10 cellular contexts compared by ENCODE assay signal in genomic region chr16:1992475-1993292, GRCh38. TPM values are rescaled to one million over a fixed set of nuclear protein-coding genes. Genes with fewer than 3 reads are reported as not detected.
DNase-seq lines count a peak whose midpoint lies in the region; ATAC-seq and TF ChIP-seq lines count a peak whose summit lies in the region.
"Had no signal": no experiment of that assay in that cellular context is flagged by ENCODE, and none has a peak within 500 bp of the region (broad histone marks: within the 10 kb centered on the region; RNA-seq: fewer than 3 reads in every experiment).

No MANE protein-coding gene starts in this region.

- H3K4me1 Mint-ChIP-seq in MCF 10A (ENCODE audit: insufficient read depth, unreplicated experiment), result peaks cover 18% of the 10 kb centered on the region
- H3K4me1 Mint-ChIP-seq in central memory CD8-positive, alpha-beta T cell, result peaks cover 14% of the 10 kb centered on the region

- DNase-seq in breast epithelium (ENCODE audit: low spot score in 2 of 2) (no peak), MCF 10A (ENCODE audit: unreplicated experiment) (no peak), mesenchymal stem cell (no peak), tibial artery (no peak), NCI-H2081 (lab: John Stamatoyannopoulos, UW) (no peak), GM13976 (ENCODE audit: low spot score) (no peak)
- no peak for DNase-seq in central memory CD8-positive, alpha-beta T cell (ENCODE audit: low spot score in 2 of 2)
- DNase-seq in stimulated activated CD4-positive, alpha-beta T cell treated with anti-CD3 and anti-CD28 coated beads, Interleukin-4, amount 100 ng/mL, for 1 hour, result no peak

- H3K36me3 ChIP-seq in breast epithelium, result no peaks in the 10 kb centered on the region
- H3K36me3 ChIP-seq in mesenchymal stem cell (ENCODE audit: control insufficient read depth in 1 of 2, insufficient read depth in 2 of 2, low read depth in 1 of 2, low read length in 2 of 2), result peaks cover 22 to 25% of the 10 kb centered on the region in 2 experiments
- H3K36me3 ChIP-seq in tibial artery, result peaks cover under 1 to 12% (median 7%) of the 10 kb centered on the region in 3 donors

- intact Hi-C loops in breast epithelium (cut with DNase I; ENCODE audit: low total_unique reads) (no loop called here), MCF 10A (cut with micrococcal nuclease) (no loop called here), tibial artery (cut with DNase I; ENCODE audit: low total_unique reads) (no loop called here)

- H3K4me3 Mint-ChIP-seq in MCF 10A (ENCODE audit: unreplicated experiment), result no peak overlapping the region
- H3K4me3 Mint-ChIP-seq in central memory CD8-positive, alpha-beta T cell, result no peak overlapping the region

- H3K27me3 ChIP-seq in breast epithelium (peaks cover 5 to 25% of the 10 kb centered on the region in 2 donors), mesenchymal stem cell (ENCODE audit: control insufficient read depth in 1 of 2, insufficient read depth in 1 of 2, low read length in 2 of 2) (peaks cover 27 to 34% of the 10 kb centered on the region in 2 experiments), tibial artery (peaks cover 3 to 48% of the 10 kb centered on the region in 2 donors)

- H3K27ac ChIP-seq in breast epithelium, result peak overlapping the region; percentile 15 to 31
- no peak overlapping the region for H3K27ac ChIP-seq in mesenchymal stem cell (ENCODE audit: low read length, poor library complexity, severe bottlenecking)
- no peak overlapping the region for H3K27ac ChIP-seq in tibial artery

- TF ChIP-seq CTCF in breast epithelium (IDR thresholded peaks at IDR 0.05) (no peak), MCF 10A (IDR thresholded peaks at IDR 0.05; ENCODE audit: unreplicated experiment) (no peak), tibial artery (IDR thresholded peaks at IDR 0.05) (no peak), GM13976 (IDR thresholded peaks at IDR 0.05; ENCODE audit: borderline replicate concordance, control extremely low read depth, extremely low read depth, insufficient read depth, missing control alignments) (no peak)

- H2BK15ac ChIP-seq in mesenchymal stem cell (ENCODE audit: low read depth, poor library complexity, severe bottlenecking), result peak overlapping the region; percentile 73

- H3K36me3 Mint-ChIP-seq in MCF 10A (ENCODE audit: insufficient read depth, unreplicated experiment), result peaks cover 38% of the 10 kb centered on the region
- H3K36me3 Mint-ChIP-seq in central memory CD8-positive, alpha-beta T cell (ENCODE audit: insufficient read depth), result peaks cover 11% of the 10 kb centered on the region

- H4K91ac ChIP-seq in mesenchymal stem cell (ENCODE audit: low read length), result peak overlapping the region; percentile 85

- no peak for TF ChIP-seq POLR2A in breast epithelium (IDR thresholded peaks at IDR 0.05)

- H3K9me3 Mint-ChIP-seq in MCF 10A (ENCODE audit: unreplicated experiment), result no peaks in the 10 kb centered on the region
- H3K9me3 Mint-ChIP-seq in central memory CD8-positive, alpha-beta T cell, result no peaks in the 10 kb centered on the region
- H3K9me3 Mint-ChIP-seq: naive thymus-derived CD8-positive, alpha-beta T cell; stimulated activated naive CD8-positive, alpha-beta T cell treated with anti-CD3 and anti-CD28 coated beads, Interleukin-15, Interleukin-2, amounts not matched to agents 100 ng/mL and 50 ng/mL, for 24 hours had no signal

- in situ Hi-C loops in GM13976 (cut with MboI; ENCODE audit: low sequenced_read_pairs, unreplicated experiment), result no loop called here

- peak overlapping the region; percentile 47 for H4K8ac ChIP-seq in mesenchymal stem cell (ENCODE audit: low read length)

- peak overlapping the region; percentile 8 for H2AFZ ChIP-seq in mesenchymal stem cell (ENCODE audit: low read depth, low read length)

- peak overlapping the region in 1 of 2 experiments; percentile 3 for H3K23ac ChIP-seq in mesenchymal stem cell (ENCODE audit: low read length in 2 of 2)

- no peak for ATAC-seq in central memory CD8-positive, alpha-beta T cell (replicated peaks; ENCODE audit: extremely low read depth, poor library complexity, severe bottlenecking)

- H3K9ac ChIP-seq in mesenchymal stem cell (ENCODE audit: low read length), result no peak overlapping the region

- H3K4ac ChIP-seq in mesenchymal stem cell (ENCODE audit: low read depth in 1 of 2, low read length in 2 of 2), result peak overlapping the region in 1 of 2 experiments; percentile 29

- BruUV-seq in MCF 10A (replicated peaks; lab: Mats Ljungman, UMichigan), result no TSS peak

- H2BK120ac ChIP-seq in mesenchymal stem cell (ENCODE audit: low read depth, low read length), result no peak overlapping the region

- no peaks in the 10 kb centered on the region for H3K27me3 Mint-ChIP-seq in MCF 10A (ENCODE audit: insufficient read depth, unreplicated experiment)
- peaks cover 14% of the 10 kb centered on the region for H3K27me3 Mint-ChIP-seq in central memory CD8-positive, alpha-beta T cell

- POLR2A ChIA-PET in MCF 10A (lab: Yijun Ruan, JAX), result interaction anchor here (1.1 to 1.2 kb wide), 2 partner anchors 8 to 21 kb away, joined by 7 to 9 read pairs; partner anchors contain the start of genes GFER and TBL3

- WGBS in mesenchymal stem cell, result 37% methylated on average over 71 of the region's 77 CpGs

- H2BK12ac ChIP-seq in mesenchymal stem cell (ENCODE audit: low read length in 2 of 2), result peak overlapping the region in 1 of 2 experiments; percentile 23

- no peak overlapping the region for H2AK5ac ChIP-seq in mesenchymal stem cell (ENCODE audit: low read length, severe bottlenecking)

- H3K4me1 ChIP-seq in breast epithelium (peaks cover 0 to 15% of the 10 kb centered on the region in 2 donors), mesenchymal stem cell (ENCODE audit: control insufficient read depth, insufficient read depth, low read depth, low read length) (peaks cover 41% of the 10 kb centered on the region), tibial artery (peaks cover 0 to 35% (median 30%) of the 10 kb centered on the region in 4 donors)

- H3K27ac Mint-ChIP-seq in MCF 10A (ENCODE audit: low read depth, unreplicated experiment), result no peak overlapping the region
- H3K27ac Mint-ChIP-seq in central memory CD8-positive, alpha-beta T cell (ENCODE audit: low read depth), result peak overlapping the region; percentile 73
- H3K27ac Mint-ChIP-seq: stimulated activated naive CD8-positive, alpha-beta T cell treated with anti-CD3 and anti-CD28 coated beads, Interleukin-15, Interleukin-2, amounts not matched to agents 100 ng/mL and 50 ng/mL, for 24 hours had no signal

- no peak overlapping the region for H3K14ac ChIP-seq in mesenchymal stem cell (ENCODE audit: low read length in 2 of 2)

- no peaks in the 10 kb centered on the region for H3K9me3 ChIP-seq in breast epithelium
- no peaks in the 10 kb centered on the region for H3K9me3 ChIP-seq in mesenchymal stem cell (ENCODE audit: control insufficient read depth, low read length)
- no peaks in the 10 kb centered on the region for H3K9me3 ChIP-seq in tibial artery

- no peak overlapping the region for H2BK5ac ChIP-seq in mesenchymal stem cell (ENCODE audit: low read depth, low read length, poor library complexity, severe bottlenecking)

- H3K18ac ChIP-seq in mesenchymal stem cell (ENCODE audit: low read depth in 1 of 2, low read length in 2 of 2), result peak overlapping the region; percentile 62 to 65

- H3K79me1 ChIP-seq in mesenchymal stem cell (replicated peaks; ENCODE audit: low read length, poor library complexity, severe bottlenecking), result no peaks in the 10 kb centered on the region

- CTCF ChIA-PET in MCF 10A (lab: Yijun Ruan, JAX), result interaction anchor here (0.6 to 1.5 kb wide), 4 partner anchors 11 to 979 kb away, joined by 3 to 6 read pairs (median 3); no protein-coding TSS in a partner anchor

- H3K4me3 ChIP-seq in breast epithelium, result peak overlapping the region in 2 of 3 donors; percentile 48 to 67
- peak overlapping the region; percentile 5 to 33 for H3K4me3 ChIP-seq in mesenchymal stem cell (ENCODE audit: insufficient read depth in 1 of 2, low read depth in 1 of 2, low read length in 2 of 2)
- peak overlapping the region; percentile 41 to 42 for H3K4me3 ChIP-seq in tibial artery

- peak overlapping the region; percentile 31 for H3K4me2 ChIP-seq in mesenchymal stem cell (ENCODE audit: low read length, poor library complexity, severe bottlenecking)

RNA-seq across cellular contexts. Expression of gene SYNGR3, which starts 2.9 kb away (rescaled TPM):
- total RNA-seq in breast epithelium, result 1 to 10 TPM in 1 of 3 donors, under 1 TPM in 2; 0.44 to 2.0 (median 0.64) TPM
- total RNA-seq in MCF 10A (2022), result 0.68 and 1.1 TPM in 2 replicates
- polyA plus RNA-seq in mesenchymal stem cell (2013, experiment 1 of 2), result 0.48 TPM
- polyA plus RNA-seq in mesenchymal stem cell (2013, experiment 2 of 2), result 0.55 TPM

RNA-seq across cellular contexts. Expression of gene GFER, which starts 8.7 kb away (rescaled TPM):
- total RNA-seq in breast epithelium (10 to 100 TPM; 15.7 to 18.1 (median 17.9) TPM), MCF 10A (2022) (34.6 and 40.8 TPM in 2 replicates)
- 33.5 TPM for polyA plus RNA-seq in mesenchymal stem cell (2013, experiment 1 of 2)
- 32.2 TPM for polyA plus RNA-seq in mesenchymal stem cell (2013, experiment 2 of 2)

RNA-seq across cellular contexts. Expression of gene NOXO1, which starts 11.4 kb away (rescaled TPM):
- under 1 TPM in 2 of 3 donors, not detected in 1; 0.88 to 0.98 TPM for total RNA-seq in breast epithelium
- 1.1 TPM in 1 of 2 replicates, not detected in the other for total RNA-seq in MCF 10A (2022)
- polyA plus RNA-seq in mesenchymal stem cell (2013, experiment 1 of 2), result 0.07 TPM
- 0.15 TPM for polyA plus RNA-seq in mesenchymal stem cell (2013, experiment 2 of 2)
- polyA plus RNA-seq: naive thymus-derived CD8-positive, alpha-beta T cell had no signal

RNA-seq across cellular contexts. Expression of gene ZNF598, which starts 16.9 kb away (rescaled TPM):
- total RNA-seq in breast epithelium (10 to 100 TPM; 16.0 to 25.2 (median 22.2) TPM), MCF 10A (2022) (177 and 252 TPM in 2 replicates)
- polyA plus RNA-seq in mesenchymal stem cell (2013, experiment 1 of 2), result 23.8 TPM
- 21.1 TPM for polyA plus RNA-seq in mesenchymal stem cell (2013, experiment 2 of 2)

RNA-seq across cellular contexts. Expression of gene TBL3, which starts 20.8 kb away (rescaled TPM):
- total RNA-seq in breast epithelium (10 to 100 TPM; 32.9 to 42.3 (median 33.1) TPM), MCF 10A (2022) (25.8 and 26.8 TPM in 2 replicates)
- polyA plus RNA-seq in mesenchymal stem cell (2013, experiment 1 of 2), result 12.0 TPM
- polyA plus RNA-seq in mesenchymal stem cell (2013, experiment 2 of 2), result 12.3 TPM

Comparison
In these comparisons a context has a peak if more than half of its experiments do, and no peak if none do; other contexts are left out.
1. H3K27ac ChIP-seq: peak in breast epithelium (2 of 2); none in mesenchymal stem cell (single experiment) and tibial artery (0 of 2).
2. Peak in every context shown above with its lines, with median percentiles within 50 percentile points of each other: H3K4me3 ChIP-seq.